10 cellular contexts compared by ENCODE assay signal in the genomic region with DNA sequence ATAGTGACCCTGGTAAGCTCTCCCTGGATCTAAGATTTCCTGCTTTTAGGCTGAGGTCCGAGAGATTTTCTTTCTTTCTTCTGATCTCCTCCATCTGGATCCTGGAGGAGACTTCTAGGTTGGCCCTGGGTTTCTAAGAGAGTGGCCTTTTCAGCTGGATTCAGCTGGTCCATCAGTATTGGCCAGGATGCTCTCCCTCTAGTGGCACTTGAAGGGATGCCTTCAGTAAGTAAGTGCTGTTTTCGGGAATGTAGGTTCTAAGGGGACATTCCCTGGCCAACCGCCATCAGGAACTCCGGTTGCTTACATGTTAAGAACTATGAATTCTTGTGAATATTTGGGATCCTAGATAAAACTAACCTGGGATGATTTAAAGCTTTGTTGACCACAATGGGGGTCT. TPM values are rescaled to one million over a fixed set of nuclear protein-coding genes. Genes with fewer than 3 reads are reported as not detected.
DNase-seq lines count a peak whose midpoint lies in the region; ATAC-seq and TF ChIP-seq lines count a peak whose summit lies in the region.
"Had no signal": no experiment of that assay in that cellular context is flagged by ENCODE, and none has a peak within 500 bp of the region (broad histone marks: within the 10 kb centered on the region; RNA-seq: fewer than 3 reads in every experiment).

No MANE protein-coding gene starts in this region.

- H3K4me1 Mint-ChIP-seq in Calu3 (ENCODE audit: low read depth, unreplicated experiment) = no peaks in the 10 kb centered on the region

- CTCF ChIA-PET in Calu3 (lab: Charles Lee) = no interaction called here

- DNase-seq in ACHN (peak; percentile 10), RKO (ENCODE audit: low spot score) (peak; percentile 66), globus pallidus (ENCODE audit: low spot score) (peak; percentile 3), foreskin melanocyte (no peak), Calu3 (no peak)
- DNase-seq: activated CD4-positive, alpha-beta T cell treated with anti-CD3 and anti-CD28 coated beads, Interleukin-2, amount 50 U/mL, for 1 hour had no signal

- TF ChIP-seq CTCF in GM12875 (IDR thresholded peaks at IDR 0.05; ENCODE audit: borderline replicate concordance, insufficient read depth, low read depth, low read length) (peak; percentile 37; the same call in 1 of the 2 replicates), Calu3 (IDR thresholded peaks at IDR 0.05; ENCODE audit: unreplicated experiment) (no peak)

- in situ Hi-C loops in ACHN (cut with HindIII; ENCODE audit: low pct_ligation_motif_present, low pct_unique_long_range_greater_than_20kb, low sequenced_read_pairs) = no loop called here

- H3K27me3 Mint-ChIP-seq in Calu3 (ENCODE audit: unreplicated experiment) = no peaks in the 10 kb centered on the region
- H3K27me3 Mint-ChIP-seq: dendritic cell treated with granulocyte-macrophage colony-stimulating factor and Interleukin-4, amounts not matched to agents 40 ng/mL and 50 ng/mL, for 4 days had no signal

- H3K4me3 ChIP-seq in GM12875 (ENCODE audit: low read depth, low read length) = no peak overlapping the region

- no peak overlapping the region for H3K4me3 Mint-ChIP-seq in Calu3 (ENCODE audit: low read depth, unreplicated experiment)
- H3K4me3 Mint-ChIP-seq: dendritic cell treated with granulocyte-macrophage colony-stimulating factor and Interleukin-4, amounts not matched to agents 40 ng/mL and 50 ng/mL, for 4 days had no signal

- BruUV-seq in Calu3 (replicated peaks; lab: Mats Ljungman, UMichigan) = no TSS peak

- H3K27ac Mint-ChIP-seq in Calu3 (ENCODE audit: unreplicated experiment) = no peak overlapping the region
- H3K27ac Mint-ChIP-seq: dendritic cell treated with granulocyte-macrophage colony-stimulating factor and Interleukin-4, amounts not matched to agents 40 ng/mL and 50 ng/mL, for 4 days had no signal

- ATAC-seq in HG03039 (IDR thresholded peaks at IDR 0.05; ENCODE audit: unreplicated experiment) (no peak), GM18517 (IDR thresholded peaks at IDR 0.05; ENCODE audit: unreplicated experiment) (no peak)

- intact Hi-C loops in Calu3 (cut with micrococcal nuclease; ENCODE audit: unreplicated experiment) = no loop called here

- no peaks in the 10 kb centered on the region for H3K36me3 Mint-ChIP-seq in Calu3 (ENCODE audit: insufficient read depth, unreplicated experiment)

- peaks cover 4% of the 10 kb centered on the region for H3K9me3 Mint-ChIP-seq in Calu3 (ENCODE audit: low read depth, unreplicated experiment)
- H3K9me3 Mint-ChIP-seq: dendritic cell treated with granulocyte-macrophage colony-stimulating factor and Interleukin-4, amounts not matched to agents 40 ng/mL and 50 ng/mL, for 4 days had no signal

RNA-seq across cellular contexts. Expression of a gene that starts 56.9 kb away (rescaled TPM):
- not detected in 2 replicates for total RNA-seq in Calu3 (2022)

Comparison
In these comparisons a context has a peak if more than half of its experiments do, and no peak if none do; other contexts are left out.
1. DNase-seq: peak in ACHN (single experiment), RKO (single experiment) and globus pallidus (single experiment); none in foreskin melanocyte (single experiment) and Calu3 (single experiment).